12 cellular contexts compared by ENCODE assay signal in the genomic region with DNA sequence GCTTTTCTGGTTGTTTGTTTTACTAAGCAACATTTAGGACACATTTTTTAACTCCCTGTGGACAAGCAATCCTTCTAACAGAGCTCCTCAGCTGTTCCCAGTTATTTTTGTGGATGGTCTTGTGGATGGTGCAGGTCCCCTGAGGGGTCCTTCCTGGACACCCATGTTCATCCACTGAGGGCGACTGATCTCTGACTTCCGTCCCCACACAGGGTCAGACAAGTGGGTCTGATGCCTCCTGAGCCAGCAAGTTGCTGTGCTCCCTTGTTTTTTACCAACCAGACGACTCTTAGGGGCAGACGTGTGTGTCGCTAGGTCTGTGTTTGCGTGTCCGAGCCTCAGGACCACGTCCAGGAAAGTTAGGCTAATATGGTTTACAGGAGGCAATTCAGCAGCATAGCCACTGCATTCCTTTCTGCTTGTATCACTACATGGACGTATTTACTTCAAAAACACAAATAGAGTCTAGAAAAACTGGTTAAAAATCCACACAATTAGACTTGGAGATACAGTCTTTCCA.
DNase-seq lines count a peak whose midpoint lies in the region; ATAC-seq, FAIRE-seq and TF ChIP-seq lines count a peak whose summit lies in the region.
"Had no signal": no experiment of that assay in that cellular context is flagged by ENCODE, and none has a peak within 500 bp of the region (broad histone marks: within the 10 kb centered on the region; RNA-seq: fewer than 3 reads in every experiment).

No MANE protein-coding gene starts in this region.

- DNase-seq in GM03348 (ENCODE audit: low spot score) = peak; percentile 78
- DNase-seq in colonic mucosa = no peak
- no peak for DNase-seq in GM12891 (ENCODE audit: insufficient read length, low spot score)
- no peak for DNase-seq in head of caudate nucleus
- no peak for DNase-seq in DMS53 treated with DMSO at 0.1 percent for 48 hours (lab: John Stamatoyannopoulos, UW; ENCODE audit: unreplicated experiment)
- DNase-seq: activated CD4-positive, alpha-beta T cell treated with anti-CD3 and anti-CD28 coated beads for 4 hours; activated naive CD8-positive, alpha-beta T cell treated with anti-CD3 and anti-CD28 coated beads, Interleukin-2, amount 50 U/mL, for 24 hours; foreskin melanocyte had no signal

- H3K4me1 ChIP-seq in colonic mucosa (no peaks in the 10 kb centered on the region), skeletal muscle satellite cell (ENCODE audit: control insufficient read depth, insufficient read depth, low read length) (peaks cover 20% of the 10 kb centered on the region)

- TF ChIP-seq CTCF in colonic mucosa (IDR thresholded peaks at IDR 0.05) = no peak

- no peak for FAIRE-seq in GM12891 (lab: Jason Lieb, UNC)

- H3K9me3 ChIP-seq in colonic mucosa = no peaks in the 10 kb centered on the region
- no peaks in the 10 kb centered on the region for H3K9me3 ChIP-seq in skeletal muscle satellite cell (replicated peaks; ENCODE audit: low read length)

- H3K4me2 ChIP-seq in skeletal muscle satellite cell (ENCODE audit: low read length) = peak overlapping the region; percentile 79

- ATAC-seq in HG02852 (IDR thresholded peaks at IDR 0.05; ENCODE audit: unreplicated experiment) = no peak
- ATAC-seq: activated naive CD8-positive, alpha-beta T cell treated with anti-CD3 and anti-CD28 coated beads, Interleukin-2, amount 50 U/mL, for 24 hours had no signal

- intact Hi-C loops in colonic mucosa (cut with DNase I) = no loop called here
- intact Hi-C loops in head of caudate nucleus (cut with DNase I) = no loop called here

- H3K27me3 ChIP-seq in colonic mucosa (no peaks in the 10 kb centered on the region), layer of hippocampus (ENCODE audit: control insufficient read depth, insufficient read depth, low read length) (no peaks in the 10 kb centered on the region), skeletal muscle satellite cell (ENCODE audit: control insufficient read depth, insufficient read depth, low read length) (no peaks in the 10 kb centered on the region)

- H3K36me3 ChIP-seq in colonic mucosa = no peaks in the 10 kb centered on the region
- no peaks in the 10 kb centered on the region for H3K36me3 ChIP-seq in skeletal muscle satellite cell (ENCODE audit: insufficient read depth, low read length)

- H3K4me3 ChIP-seq in colonic mucosa (no peak overlapping the region), skeletal muscle satellite cell (ENCODE audit: low read length) (peak overlapping the region; percentile 48)

- TF ChIP-seq POLR2A in GM12891 (IDR thresholded peaks at IDR 0.05; ENCODE audit: low read depth, low read length) = no peak

- H3K27ac ChIP-seq in colonic mucosa = peak overlapping the region; percentile 14
- H3K27ac ChIP-seq in layer of hippocampus (ENCODE audit: low read depth, low read length) = peak overlapping the region; percentile 32
- H3K27ac ChIP-seq: C4-2B had no signal

- H3K9ac ChIP-seq in colonic mucosa (ENCODE audit: low read depth in 2 of 2, low read length in 2 of 2) (no peak overlapping the region), skeletal muscle satellite cell (ENCODE audit: low read depth, low read length) (peak overlapping the region; percentile 48)

TF ChIP-seq in GM12891, 5 proteins besides CTCF, POLR2A, EP300 and RAD21:
- TF ChIP-seq TAF1 (IDR thresholded peaks at IDR 0.05; ENCODE audit: low read depth, low read length) = no peak
- no peak for TF ChIP-seq PAX5 (IDR thresholded peaks at IDR 0.05; ENCODE audit: insufficient read depth, low read length, severe bottlenecking)
- TF ChIP-seq POLR2AphosphoS5 (IDR thresholded peaks at IDR 0.05; ENCODE audit: low read depth, low read length) = no peak
- no peak for TF ChIP-seq SPI1 (IDR thresholded peaks at IDR 0.05; ENCODE audit: low read depth, low read length)
- TF ChIP-seq POU2F2 (IDR thresholded peaks at IDR 0.05; ENCODE audit: low read depth, low read length) = no peak
